ENCODE assay signal across 2 cellular contexts in the genomic region with DNA sequence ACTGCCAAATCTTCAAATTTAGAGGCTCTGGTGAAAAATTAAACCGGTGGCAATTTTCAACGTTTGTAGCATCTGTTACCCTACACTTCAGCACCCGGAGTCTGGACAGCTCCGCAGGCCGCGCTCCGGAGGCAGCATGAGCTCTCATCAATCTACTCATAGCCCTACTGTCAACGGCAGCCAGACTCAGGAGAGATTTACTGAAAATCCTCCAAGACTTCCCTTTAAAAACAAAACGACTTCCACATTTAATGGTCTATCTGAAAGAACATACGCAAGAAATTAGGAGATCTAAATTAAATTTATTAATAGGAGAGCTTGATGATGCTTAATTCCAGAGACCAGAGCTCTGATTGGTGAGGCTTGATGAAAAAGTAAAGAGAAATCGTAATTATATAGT.
TF ChIP-seq lines count a peak whose summit lies in the region.

No MANE protein-coding gene starts in this region.

TF ChIP-seq in SK-N-SH, 30 proteins besides CTCF, POLR2A, EP300 and RAD21:
- TF ChIP-seq, protein P1, sequence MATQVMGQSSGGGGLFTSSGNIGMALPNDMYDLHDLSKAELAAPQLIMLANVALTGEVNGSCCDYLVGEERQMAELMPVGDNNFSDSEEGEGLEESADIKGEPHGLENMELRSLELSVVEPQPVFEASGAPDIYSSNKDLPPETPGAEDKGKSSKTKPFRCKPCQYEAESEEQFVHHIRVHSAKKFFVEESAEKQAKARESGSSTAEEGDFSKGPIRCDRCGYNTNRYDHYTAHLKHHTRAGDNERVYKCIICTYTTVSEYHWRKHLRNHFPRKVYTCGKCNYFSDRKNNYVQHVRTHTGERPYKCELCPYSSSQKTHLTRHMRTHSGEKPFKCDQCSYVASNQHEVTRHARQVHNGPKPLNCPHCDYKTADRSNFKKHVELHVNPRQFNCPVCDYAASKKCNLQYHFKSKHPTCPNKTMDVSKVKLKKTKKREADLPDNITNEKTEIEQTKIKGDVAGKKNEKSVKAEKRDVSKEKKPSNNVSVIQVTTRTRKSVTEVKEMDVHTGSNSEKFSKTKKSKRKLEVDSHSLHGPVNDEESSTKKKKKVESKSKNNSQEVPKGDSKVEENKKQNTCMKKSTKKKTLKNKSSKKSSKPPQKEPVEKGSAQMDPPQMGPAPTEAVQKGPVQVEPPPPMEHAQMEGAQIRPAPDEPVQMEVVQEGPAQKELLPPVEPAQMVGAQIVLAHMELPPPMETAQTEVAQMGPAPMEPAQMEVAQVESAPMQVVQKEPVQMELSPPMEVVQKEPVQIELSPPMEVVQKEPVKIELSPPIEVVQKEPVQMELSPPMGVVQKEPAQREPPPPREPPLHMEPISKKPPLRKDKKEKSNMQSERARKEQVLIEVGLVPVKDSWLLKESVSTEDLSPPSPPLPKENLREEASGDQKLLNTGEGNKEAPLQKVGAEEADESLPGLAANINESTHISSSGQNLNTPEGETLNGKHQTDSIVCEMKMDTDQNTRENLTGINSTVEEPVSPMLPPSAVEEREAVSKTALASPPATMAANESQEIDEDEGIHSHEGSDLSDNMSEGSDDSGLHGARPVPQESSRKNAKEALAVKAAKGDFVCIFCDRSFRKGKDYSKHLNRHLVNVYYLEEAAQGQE (IDR thresholded peaks at IDR 0.05; ENCODE audit: low read depth, low read length) = peak; percentile 98
- TF ChIP-seq, protein P2, sequence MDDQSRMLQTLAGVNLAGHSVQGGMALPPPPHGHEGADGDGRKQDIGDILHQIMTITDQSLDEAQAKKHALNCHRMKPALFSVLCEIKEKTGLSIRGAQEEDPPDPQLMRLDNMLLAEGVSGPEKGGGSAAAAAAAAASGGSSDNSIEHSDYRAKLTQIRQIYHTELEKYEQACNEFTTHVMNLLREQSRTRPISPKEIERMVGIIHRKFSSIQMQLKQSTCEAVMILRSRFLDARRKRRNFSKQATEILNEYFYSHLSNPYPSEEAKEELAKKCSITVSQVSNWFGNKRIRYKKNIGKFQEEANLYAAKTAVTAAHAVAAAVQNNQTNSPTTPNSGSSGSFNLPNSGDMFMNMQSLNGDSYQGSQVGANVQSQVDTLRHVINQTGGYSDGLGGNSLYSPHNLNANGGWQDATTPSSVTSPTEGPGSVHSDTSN (IDR thresholded peaks at IDR 0.05) = no peak

TF ChIP-seq in H1, 55 proteins besides CTCF, POLR2A, EP300 and RAD21 (continued from another document):
- TF ChIP-seq FOSL1 (IDR thresholded peaks at IDR 0.05; ENCODE audit: insufficient read depth, low read depth, low read length) = no peak
- TF ChIP-seq TEAD4 (IDR thresholded peaks at IDR 0.05; ENCODE audit: low read depth, low read length) = no peak
- no peak for TF ChIP-seq TBP (IDR thresholded peaks at IDR 0.05; ENCODE audit: low read depth, low read length)
- TF ChIP-seq HDAC2 (IDR thresholded peaks at IDR 0.05; ENCODE audit: borderline replicate concordance in 1 of 2, low read depth in 2 of 2, low read length in 2 of 2) = peak; percentile 56 to 96; a peak in 3 of 4 replicates
- TF ChIP-seq, protein P3, sequence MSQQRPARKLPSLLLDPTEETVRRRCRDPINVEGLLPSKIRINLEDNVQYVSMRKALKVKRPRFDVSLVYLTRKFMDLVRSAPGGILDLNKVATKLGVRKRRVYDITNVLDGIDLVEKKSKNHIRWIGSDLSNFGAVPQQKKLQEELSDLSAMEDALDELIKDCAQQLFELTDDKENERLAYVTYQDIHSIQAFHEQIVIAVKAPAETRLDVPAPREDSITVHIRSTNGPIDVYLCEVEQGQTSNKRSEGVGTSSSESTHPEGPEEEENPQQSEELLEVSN (IDR thresholded peaks at IDR 0.05) = peak; percentile 28; the same call in 1 of the 2 replicates
- TF ChIP-seq CTBP2 (IDR thresholded peaks at IDR 0.05; ENCODE audit: borderline replicate concordance, insufficient read depth, insufficient read length, low read length) = no peak
- TF ChIP-seq RXRA (IDR thresholded peaks at IDR 0.05; ENCODE audit: insufficient read depth, low read depth, low read length) = no peak
- no peak for TF ChIP-seq CREB1 (IDR thresholded peaks at IDR 0.05)
- TF ChIP-seq SIX5 (IDR thresholded peaks at IDR 0.05; ENCODE audit: low read depth, low read length) = no peak
- TF ChIP-seq CHD1 (IDR thresholded peaks at IDR 0.05; ENCODE audit: low read depth, low read length) = no peak
- TF ChIP-seq CHD2 (IDR thresholded peaks at IDR 0.05; ENCODE audit: low read length) = no peak
- TF ChIP-seq CBX8 (IDR thresholded peaks at IDR 0.05; ENCODE audit: borderline replicate concordance, low read depth, low read length) = no peak
- TF ChIP-seq TAF7 (optimal IDR thresholded peaks at IDR 0.05; ENCODE audit: borderline replicate concordance, low read depth, low read length) = peak; percentile 42
- TF ChIP-seq NANOG (IDR thresholded peaks at IDR 0.05; ENCODE audit: insufficient read depth, low read depth, low read length, poor library complexity, severe bottlenecking) = no peak
- TF ChIP-seq GABPA (IDR thresholded peaks at IDR 0.05; ENCODE audit: borderline replicate concordance, insufficient read depth, low read length) = no peak
- TF ChIP-seq, protein P4, sequence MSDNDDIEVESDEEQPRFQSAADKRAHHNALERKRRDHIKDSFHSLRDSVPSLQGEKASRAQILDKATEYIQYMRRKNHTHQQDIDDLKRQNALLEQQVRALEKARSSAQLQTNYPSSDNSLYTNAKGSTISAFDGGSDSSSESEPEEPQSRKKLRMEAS (IDR thresholded peaks at IDR 0.05) = peak; percentile 78
- TF ChIP-seq SAP30 (IDR thresholded peaks at IDR 0.05; ENCODE audit: insufficient read depth, insufficient replicate concordance, low read length) = peak; percentile 98
- no peak for TF ChIP-seq SIRT6 (IDR thresholded peaks at IDR 0.05; ENCODE audit: low read length)
- TF ChIP-seq BACH1 (IDR thresholded peaks at IDR 0.05; ENCODE audit: low read length) = no peak
